12 cellular contexts compared by ENCODE assay signal in the genomic region with DNA sequence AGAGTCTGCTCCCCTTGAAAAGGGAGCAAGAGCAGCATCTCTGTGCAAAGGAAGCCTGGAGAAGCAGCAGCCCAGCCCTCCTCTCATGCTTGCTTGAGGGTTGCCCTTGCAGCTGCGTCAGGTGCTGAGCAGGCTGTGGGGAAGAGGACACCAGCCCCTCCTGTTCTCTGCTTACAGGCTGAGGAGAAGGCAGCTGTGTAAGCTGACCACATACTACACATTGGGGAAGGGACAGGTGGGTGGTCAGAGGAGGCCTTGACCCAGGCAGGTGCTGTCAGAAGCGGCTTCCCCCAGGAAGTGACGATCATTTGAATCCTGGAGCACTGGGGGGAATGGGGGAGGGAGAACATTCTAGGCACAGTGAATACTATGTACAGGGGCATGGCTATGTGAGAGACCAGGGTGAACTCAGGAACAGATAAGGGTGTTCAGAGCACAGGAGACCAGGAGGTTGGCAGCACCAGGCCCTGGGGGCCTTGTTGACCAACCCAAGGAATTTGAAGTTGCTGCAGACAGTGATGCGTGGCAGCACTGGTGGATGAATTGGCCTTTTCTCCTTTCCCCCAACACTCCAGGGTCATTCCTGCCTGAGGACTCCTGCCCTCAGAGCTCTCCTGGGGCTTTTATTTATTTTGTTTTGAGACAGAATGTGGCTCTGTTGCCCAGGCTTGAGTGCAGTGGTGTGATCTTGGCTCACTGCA. TPM values are rescaled to one million over a fixed set of nuclear protein-coding genes. Genes with fewer than 3 reads are reported as not detected.
DNase-seq lines count a peak whose midpoint lies in the region; ATAC-seq and TF ChIP-seq lines count a peak whose summit lies in the region.
"Had no signal": no experiment of that assay in that cellular context is flagged by ENCODE, and none has a peak within 500 bp of the region (broad histone marks: within the 10 kb centered on the region; RNA-seq: fewer than 3 reads in every experiment).

No MANE protein-coding gene starts in this region.

- H3K27ac Mint-ChIP-seq in dendritic cell treated with granulocyte-macrophage colony-stimulating factor and Interleukin-4, amounts not matched to agents 40 ng/mL and 50 ng/mL, for 4 days: peak overlapping the region; percentile 48

- H3K9me3 ChIP-seq in transverse colon: no peaks in the 10 kb centered on the region

- H3K27ac ChIP-seq in transverse colon: peak overlapping the region in 2 of 4 donors; percentile 55 to 99

- WGBS in transverse colon (ENCODE audit: low coverage in 1 of 2), 2 donors: 79% methylated on average over 4 of the region's 4 CpGs; no CpG with 5 or more reads in 1 of the 2 donors

- TF ChIP-seq CTCF in transverse colon (IDR thresholded peaks at IDR 0.05) (no peak), omental fat pad (IDR thresholded peaks at IDR 0.05) (no peak)

- ATAC-seq in activated T-cell treated with anti-CD3 and anti-CD28 coated beads, Interleukin-2, amount 50 U/mL, for 4 hours: no peak
- no peak for ATAC-seq in omental fat pad (ENCODE audit: low FRiP score)
- ATAC-seq in GM21619 (IDR thresholded peaks at IDR 0.05; ENCODE audit: unreplicated experiment): no peak
- ATAC-seq: right cardiac atrium had no signal

- H3K4me1 Mint-ChIP-seq in activated T-cell treated with anti-CD3 and anti-CD28 coated beads, Interleukin-2, amount 50 U/mL, for 4 hours (ENCODE audit: low read depth): peaks cover 28% of the 10 kb centered on the region
- peaks cover 45% of the 10 kb centered on the region for H3K4me1 Mint-ChIP-seq in dendritic cell treated with granulocyte-macrophage colony-stimulating factor and Interleukin-4, amounts not matched to agents 40 ng/mL and 50 ng/mL, for 4 days (ENCODE audit: low read depth)

- peak overlapping the region; percentile 24 for H3K4me3 Mint-ChIP-seq in activated T-cell treated with anti-CD3 and anti-CD28 coated beads, Interleukin-2, amount 50 U/mL, for 4 hours
- H3K4me3 Mint-ChIP-seq in dendritic cell treated with granulocyte-macrophage colony-stimulating factor and Interleukin-4, amounts not matched to agents 40 ng/mL and 50 ng/mL, for 4 days: no peak overlapping the region

- peaks cover 24 to 59% (median 34%) of the 10 kb centered on the region in 4 donors for H3K4me1 ChIP-seq in transverse colon

- no peak overlapping the region for H3K4me3 ChIP-seq in transverse colon

- no peaks in the 10 kb centered on the region for H3K27me3 Mint-ChIP-seq in activated T-cell treated with anti-CD3 and anti-CD28 coated beads, Interleukin-2, amount 50 U/mL, for 4 hours (ENCODE audit: low read depth)
- peaks cover 23% of the 10 kb centered on the region for H3K27me3 Mint-ChIP-seq in dendritic cell treated with granulocyte-macrophage colony-stimulating factor and Interleukin-4, amounts not matched to agents 40 ng/mL and 50 ng/mL, for 4 days
- H3K27me3 Mint-ChIP-seq: activated naive CD4-positive, alpha-beta T cell treated with anti-CD3 and anti-CD28 coated beads, Interleukin-2, amount 50 U/mL, for 24 hours had no signal

- H3K27me3 ChIP-seq in transverse colon: no peaks in the 10 kb centered on the region

- TF ChIP-seq POLR2A in transverse colon (IDR thresholded peaks at IDR 0.05): no peak

- H3K36me3 ChIP-seq in transverse colon: no peaks in the 10 kb centered on the region

- in situ Hi-C loops in transverse colon (cut with MboI; ENCODE audit: low pct_ligation_motif_present in 1 of 4, low pct_unique_long_range_greater_than_20kb in 1 of 4, low sequenced_read_pairs in 3 of 4): no loop called here

- no peak for DNase-seq in activated T-cell treated with anti-CD3 and anti-CD28 coated beads, Interleukin-2, amount 50 U/mL, for 4 hours
- DNase-seq in activated T-cell treated with anti-CD3 and anti-CD28 coated beads for 4 hours: no peak
- DNase-seq in NCI-H226: peak; percentile 45
- peak; percentile 20 for DNase-seq in transverse colon
- DNase-seq in omental fat pad (ENCODE audit: low spot score): no peak
- DNase-seq in activated CD4-positive, CD25-positive, alpha-beta regulatory T cell treated with anti-CD3 and anti-CD28 coated beads, Interleukin-2, amount 50 U/mL, for 72 hours: no peak
- DNase-seq: activated CD4-positive, CD25-positive, alpha-beta regulatory T cell; NCI-H1048; right cardiac atrium had no signal

- no peaks in the 10 kb centered on the region for H3K9me3 Mint-ChIP-seq in activated T-cell treated with anti-CD3 and anti-CD28 coated beads, Interleukin-2, amount 50 U/mL, for 4 hours
- H3K9me3 Mint-ChIP-seq in dendritic cell treated with granulocyte-macrophage colony-stimulating factor and Interleukin-4, amounts not matched to agents 40 ng/mL and 50 ng/mL, for 4 days: no peaks in the 10 kb centered on the region
- H3K9me3 Mint-ChIP-seq: activated naive CD4-positive, alpha-beta T cell treated with anti-CD3 and anti-CD28 coated beads, Interleukin-2, amount 50 U/mL, for 24 hours had no signal

- no peaks in the 10 kb centered on the region for H3K36me3 Mint-ChIP-seq in activated T-cell treated with anti-CD3 and anti-CD28 coated beads, Interleukin-2, amount 50 U/mL, for 4 hours (ENCODE audit: insufficient read depth)
- peaks cover 25% of the 10 kb centered on the region for H3K36me3 Mint-ChIP-seq in dendritic cell treated with granulocyte-macrophage colony-stimulating factor and Interleukin-4, amounts not matched to agents 40 ng/mL and 50 ng/mL, for 4 days (ENCODE audit: low read depth)
- H3K36me3 Mint-ChIP-seq: activated naive CD4-positive, alpha-beta T cell treated with anti-CD3 and anti-CD28 coated beads, Interleukin-2, amount 50 U/mL, for 24 hours had no signal

- intact Hi-C loops in dendritic cell treated with granulocyte-macrophage colony-stimulating factor and Interleukin-4, amounts not matched to agents 40 ng/mL and 50 ng/mL, for 4 days (cut with micrococcal nuclease): no loop called here
- intact Hi-C loops in transverse colon (cut with DNase I; ENCODE audit: low total_unique reads): no loop called here

- TF ChIP-seq EP300 in transverse colon (IDR thresholded peaks at IDR 0.05; ENCODE audit: low read depth): no peak

RNA-seq across cellular contexts. Expression of a gene that starts 2.7 kb away (rescaled TPM):
- total RNA-seq in activated T-cell treated with anti-CD3 and anti-CD28 coated beads, Interleukin-2, amount 50 U/mL, for 4 hours: 100 to 1,000 TPM; 102 to 127 (median 110) TPM
- total RNA-seq in transverse colon: 100 to 1,000 TPM; 205 to 427 (median 291) TPM
- total RNA-seq in omental fat pad: 100 to 1,000 TPM; 195 to 349 (median 289) TPM

Comparison
In these comparisons a context has a peak if more than half of its experiments do, and no peak if none do; other contexts are left out.
1. DNase-seq: peak in NCI-H226 (single experiment) and transverse colon (single experiment); none in activated T-cell treated with anti-CD3 and anti-CD28 coated beads, Interleukin-2, amount 50 U/mL, for 4 hours (single experiment), activated T-cell treated with anti-CD3 and anti-CD28 coated beads for 4 hours (single experiment), omental fat pad (single experiment) and activated CD4-positive, CD25-positive, alpha-beta regulatory T cell treated with anti-CD3 and anti-CD28 coated beads, Interleukin-2, amount 50 U/mL, for 72 hours (single experiment).